27 cellular contexts compared by ENCODE assay signal in the genomic region with DNA sequence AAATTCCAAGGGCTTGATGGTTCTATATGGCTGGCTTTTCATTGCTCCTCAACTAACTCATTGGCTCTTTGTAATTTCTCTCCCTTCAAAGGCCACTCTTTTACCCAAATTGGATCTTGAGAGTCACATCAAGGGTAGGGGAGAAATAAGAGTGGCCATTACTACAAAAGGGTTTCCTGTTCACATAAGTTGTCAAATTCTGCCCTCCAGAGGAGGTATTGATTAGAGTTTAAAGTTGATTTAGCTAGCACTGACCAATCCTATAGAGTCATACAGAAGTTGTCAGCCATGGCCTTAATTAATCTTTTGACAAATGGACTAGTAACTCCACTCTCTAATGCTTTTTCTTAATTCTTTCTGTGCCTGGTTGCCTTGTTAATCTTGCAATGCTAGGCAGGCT.
"Had no signal": no experiment of that assay in that cellular context is flagged by ENCODE, and none has a peak within 500 bp of the region (broad histone marks: within the 10 kb centered on the region; RNA-seq: fewer than 3 reads in every experiment).

No MANE protein-coding gene starts in this region.

- H3K9me3 ChIP-seq: adrenal gland, body of pancreas, gastrocnemius medialis, neutrophil, right lobe of liver, thoracic aorta had no signal

- H3K4me1 ChIP-seq: adrenal gland, body of pancreas, gastrocnemius medialis, right lobe of liver had no signal

- H3K9me3 Mint-ChIP-seq: activated T-cell treated with anti-CD3 and anti-CD28 coated beads, Interleukin-2, amount 50 U/mL, for 24 hours; mesothelial cell of epicardium; naive B cell; nephron progenitor cell had no signal

- H3K4me1 Mint-ChIP-seq: mesothelial cell of epicardium, nephron progenitor cell had no signal

- DNase-seq: activated CD4-positive, alpha-beta memory T cell treated with anti-CD3 and anti-CD28 coated beads, Interleukin-2, amount 10 ng/mL, durations not matched to agents 7 days and 5 days; activated CD4-positive, alpha-beta T cell treated with anti-CD3 and anti-CD28 coated beads, Interleukin-2, amount 10 ng/mL, durations not matched to agents 7 days and 5 days; activated CD4-positive, CD25-positive, alpha-beta regulatory T cell treated with anti-CD3 and anti-CD28 coated beads, Interleukin-2, amount 50 U/mL, for 72 hours; activated CD8-positive, alpha-beta memory T cell treated with anti-CD3 and anti-CD28 coated beads, Interleukin-2, amount 50 U/mL, for 48 hours; activated T-cell treated with anti-CD3 and anti-CD28 coated beads, Interleukin-2, amount 50 U/mL, for 24 hours; adrenal gland; aorta; body of pancreas; dermis blood vessel endothelial cell; effector CD8-positive, alpha-beta T cell; gastrocnemius medialis; left cardiac atrium; mammary epithelial cell; naive B cell; nephron progenitor cell; right lobe of liver; stimulated activated CD4-positive, alpha-beta T cell treated with anti-CD3 and anti-CD28 coated beads, Interleukin-2, amount 100 ng/mL, for 48 hours; stimulated activated naive CD4-positive, alpha-beta T cell treated with Interleukin-2 at 50 U/mL for 16 hours; trophoblast cell had no signal

- ATAC-seq: body of pancreas, gastrocnemius medialis, left cardiac atrium had no signal

- H3K27me3 ChIP-seq: adrenal gland, body of pancreas, gastrocnemius medialis, hepatocyte, neutrophil, right lobe of liver had no signal

- H3K27ac Mint-ChIP-seq: activated CD4-positive, alpha-beta memory T cell treated with anti-CD3 and anti-CD28 coated beads, Interleukin-2, amount 10 ng/mL, durations not matched to agents 7 days and 5 days; activated CD4-positive, alpha-beta T cell treated with anti-CD3 and anti-CD28 coated beads, Interleukin-2, amount 10 ng/mL, durations not matched to agents 7 days and 5 days; activated naive CD8-positive, alpha-beta T cell; activated T-cell treated with anti-CD3 and anti-CD28 coated beads, Interleukin-2, amount 50 U/mL, for 24 hours; activated T-helper 2 cell treated with anti-CD3 and anti-CD28 coated beads, Interferon-gamma antibody, Interleukin-2, Interleukin-4, amounts not matched to agents 10 μg/mL and 5 μg/mL and 100 μg/mL, durations not matched to agents 14 hours and 24 hours and 36 hours; mesothelial cell of epicardium; nephron progenitor cell; progenitor cell of endocrine pancreas had no signal

- H3K4me3 Mint-ChIP-seq: activated CD4-positive, alpha-beta memory T cell treated with anti-CD3 and anti-CD28 coated beads, Interleukin-2, amount 10 ng/mL, durations not matched to agents 7 days and 5 days; activated CD4-positive, alpha-beta T cell treated with anti-CD3 and anti-CD28 coated beads, Interleukin-2, amount 10 ng/mL, durations not matched to agents 7 days and 5 days; activated naive CD8-positive, alpha-beta T cell; activated T-cell treated with anti-CD3 and anti-CD28 coated beads, Interleukin-2, amount 50 U/mL, for 24 hours; mesothelial cell of epicardium; naive B cell; nephron progenitor cell had no signal

- H3K27ac ChIP-seq: adrenal gland, body of pancreas, epithelial cell of prostate, gastrocnemius medialis, hepatocyte, neutrophil, right lobe of liver, thoracic aorta had no signal

- H3K36me3 Mint-ChIP-seq: mesothelial cell of epicardium, naive B cell had no signal

- H3K4me3 ChIP-seq: adrenal gland, body of pancreas, gastrocnemius medialis, hepatocyte, right lobe of liver, thoracic aorta had no signal

- H3K36me3 ChIP-seq: adrenal gland, gastrocnemius medialis, neutrophil, right lobe of liver, thoracic aorta had no signal

- H3K27me3 Mint-ChIP-seq: activated CD4-positive, alpha-beta memory T cell treated with anti-CD3 and anti-CD28 coated beads, Interleukin-2, amount 10 ng/mL, durations not matched to agents 7 days and 5 days; activated CD4-positive, alpha-beta T cell treated with anti-CD3 and anti-CD28 coated beads, Interleukin-2, amount 10 ng/mL, durations not matched to agents 7 days and 5 days; activated naive CD8-positive, alpha-beta T cell; activated T-cell treated with anti-CD3 and anti-CD28 coated beads, Interleukin-2, amount 50 U/mL, for 24 hours; naive B cell; progenitor cell of endocrine pancreas had no signal
